8 cellular contexts compared by ENCODE assay signal in the genomic region with DNA sequence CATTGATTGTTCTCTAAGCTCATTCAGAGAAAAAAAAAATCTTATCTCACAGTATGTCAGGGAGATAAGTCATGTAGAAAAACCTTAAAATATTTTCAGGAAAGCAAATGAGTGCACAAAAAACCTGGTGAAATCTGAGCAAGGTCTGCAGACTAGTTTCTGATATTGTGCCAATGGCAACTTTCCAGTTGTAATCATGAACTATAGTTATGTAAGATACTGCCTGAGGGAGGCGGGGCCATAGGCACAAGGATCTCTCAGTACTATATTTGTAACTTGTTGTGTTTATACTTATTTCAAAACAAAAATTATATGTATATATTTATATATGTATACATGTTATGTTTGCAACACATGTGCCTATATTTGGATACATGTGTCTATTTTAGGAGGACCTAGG. TPM values are rescaled to one million over a fixed set of nuclear protein-coding genes. Genes with fewer than 3 reads are reported as not detected.
DNase-seq lines count a peak whose midpoint lies in the region; ATAC-seq, FAIRE-seq and TF ChIP-seq lines count a peak whose summit lies in the region.
"Not testable (repeated sequence)": the region's sequence is repeated elsewhere in the genome, so short reads cannot be mapped to it uniquely, and the experiment has no call there.
"Had no signal": no experiment of that assay in that cellular context is flagged by ENCODE, and none has a peak within 500 bp of the region (broad histone marks: within the 10 kb centered on the region; RNA-seq: fewer than 3 reads in every experiment).

No MANE protein-coding gene starts in this region.

- not testable (repeated sequence) for H3K4me1 ChIP-seq in kidney (ENCODE audit: control insufficient read depth in 1 of 2, insufficient read depth in 1 of 2, low read depth in 1 of 2, low read length in 2 of 2); left lung; mucosa of descending colon (ENCODE audit: low read depth)

- DNase-seq in Right ventricle myocardium superior; left cardiac atrium; kidney; left lung; mucosa of descending colon; sciatic nerve (ENCODE audit: low spot score): not testable (repeated sequence)

- TF ChIP-seq CTCF in kidney (IDR thresholded peaks at IDR 0.05; ENCODE audit: borderline replicate concordance, extremely low read depth, insufficient read depth); left lung (IDR thresholded peaks at IDR 0.05); mucosa of descending colon (IDR thresholded peaks at IDR 0.05): not testable (repeated sequence)

- not testable (repeated sequence) for H3K27ac ChIP-seq in kidney (ENCODE audit: low read depth in 2 of 2, low read length in 2 of 2); left lung

- not testable (repeated sequence) for H3K27me3 ChIP-seq in left lung

- H3K9ac ChIP-seq in kidney (ENCODE audit: low read length in 2 of 2) = not testable (repeated sequence)

- not testable (repeated sequence) for H3K36me3 ChIP-seq in kidney (ENCODE audit: control insufficient read depth in 1 of 2, insufficient read depth in 2 of 2, low read length in 2 of 2); left lung; mucosa of descending colon (ENCODE audit: low read depth)

- intact Hi-C loops in Right ventricle myocardium superior (cut with DNase I); left cardiac atrium (cut with DNase I); kidney (cut with DNase I); left lung (cut with DNase I); mucosa of descending colon (cut with DNase I, micrococcal nuclease); sciatic nerve (cut with DNase I): not testable (repeated sequence)

- FAIRE-seq in kidney (lab: Jason Lieb, UNC) = peak; percentile 95

- ATAC-seq in SK-N-SH treated with all-trans-retinoic acid at 6 μM for 48 hours (peak; percentile 83), Right ventricle myocardium superior (ENCODE audit: poor library complexity) (peak; percentile 89), left cardiac atrium (peak; percentile 70 to 76), left lung (peak; percentile 39), mucosa of descending colon (peak; percentile 54), sciatic nerve (peak; percentile 51)

- not testable (repeated sequence) for H3K4me3 ChIP-seq in kidney (ENCODE audit: low read length in 2 of 2); left lung; mucosa of descending colon

- H3K9me3 ChIP-seq in kidney (ENCODE audit: control insufficient read depth in 1 of 2, low read length in 2 of 2); left lung; mucosa of descending colon: not testable (repeated sequence)

RNA-seq across cellular contexts. Expression of gene PLGLB1, which starts 5.2 kb away (rescaled TPM):
- total RNA-seq in Right ventricle myocardium superior (2.7 TPM), left cardiac atrium (under 1 TPM; 0.41 to 0.84 TPM), kidney (4.1 TPM), left lung (1 to 10 TPM; 1.3 to 2.6 TPM), mucosa of descending colon (1 to 10 TPM; 2.1 to 5.6 (median 5.4) TPM), sciatic nerve (8.9 TPM)
- 3.3 TPM for polyA plus RNA-seq in kidney (ENCODE audit: insufficient read depth, low read depth, low replicate concordance)
- total RNA-seq: Calu3 had no signal

Comparison
In these comparisons a context has a peak if more than half of its experiments do, and no peak if none do; other contexts are left out.
1. ATAC-seq: peak in every context shown above with its lines; median percentile 89 in Right ventricle myocardium superior; 83 in SK-N-SH treated with all-trans-retinoic acid at 6 μM for 48 hours; 73 in left cardiac atrium; 54 in mucosa of descending colon; 51 in sciatic nerve; 39 in left lung.